Comparison of ENCODE assay signal across 17 cellular contexts in the genomic region with DNA sequence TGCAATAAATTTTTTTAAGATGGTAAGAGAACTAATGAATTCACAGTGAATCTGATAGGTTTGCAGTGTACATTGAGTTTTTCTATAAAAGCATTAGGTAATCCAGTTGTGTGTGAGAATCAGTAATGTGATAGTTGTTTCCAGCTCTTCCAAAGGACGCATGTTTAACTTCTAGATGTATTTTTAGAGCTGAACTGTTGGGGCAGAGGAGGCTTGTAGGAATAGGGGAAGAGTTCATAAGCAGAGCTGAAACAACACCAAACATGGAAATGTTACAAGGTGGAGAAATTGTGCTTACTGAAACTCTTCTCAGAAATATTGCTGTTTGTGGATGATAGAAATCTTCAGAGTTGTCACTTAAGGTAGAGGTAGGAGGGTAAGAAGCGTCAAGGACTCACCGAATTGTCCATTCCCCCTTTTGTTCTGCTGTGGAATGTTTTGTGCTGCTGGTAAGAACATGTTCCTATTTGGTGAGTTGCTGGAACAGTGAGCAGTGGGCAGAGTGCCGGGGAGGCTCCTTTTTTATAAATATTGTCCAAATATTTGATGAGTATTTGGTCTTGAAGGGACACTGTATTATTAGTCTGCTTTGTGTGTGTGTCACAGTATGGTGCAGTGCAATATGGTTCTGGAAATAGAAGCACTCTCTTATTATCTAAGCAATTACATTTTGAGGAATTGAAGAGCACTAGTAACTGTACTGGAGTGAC.
DNase-seq lines count a peak whose midpoint lies in the region; ATAC-seq, FAIRE-seq and TF ChIP-seq lines count a peak whose summit lies in the region.
"Had no signal": no experiment of that assay in that cellular context is flagged by ENCODE, and none has a peak within 500 bp of the region (broad histone marks: within the 10 kb centered on the region; RNA-seq: fewer than 3 reads in every experiment).

No MANE protein-coding gene starts in this region.

- H3K9me3 ChIP-seq in HEK293 (ENCODE audit: control insufficient read depth, insufficient read depth, low read depth, low read length) = no peaks in the 10 kb centered on the region
- no peaks in the 10 kb centered on the region for H3K9me3 ChIP-seq in K562 (replicated peaks; ENCODE audit: control insufficient read depth, insufficient read depth, low read depth, low read length)
- no peaks in the 10 kb centered on the region for H3K9me3 ChIP-seq in skeletal muscle tissue (ENCODE audit: control insufficient read depth in 3 of 3, low read length in 3 of 3)
- H3K9me3 ChIP-seq: SK-N-SH had no signal

- ATAC-seq in K562 (peak; percentile 53), left ventricle myocardium superior (peak; percentile 88), left lobe of liver (no peak), HG02884 (IDR thresholded peaks at IDR 0.05; ENCODE audit: unreplicated experiment) (no peak)
- ATAC-seq: activated CD8-positive, alpha-beta memory T cell treated with anti-CD3 and anti-CD28 coated beads, Interleukin-2, amount 10 ng/mL, durations not matched to agents 7 days and 5 days had no signal

- H3K36me3 ChIP-seq in HEK293 (ENCODE audit: control insufficient read depth in 2 of 2, insufficient read depth in 1 of 2, low read length in 2 of 2) = no peaks in the 10 kb centered on the region
- H3K36me3 ChIP-seq in K562 (ENCODE audit: control insufficient read depth, insufficient read depth, low read length) = no peaks in the 10 kb centered on the region
- no peaks in the 10 kb centered on the region for H3K36me3 ChIP-seq in skeletal muscle tissue (ENCODE audit: control insufficient read depth in 3 of 3, insufficient read depth in 3 of 3, low read length in 3 of 3)
- H3K36me3 ChIP-seq: neural progenitor cell had no signal

- DNase-seq in K562 (ENCODE audit: extremely low read depth in 1 of 4, low spot score in 3 of 4) (no peak), left ventricle myocardium superior (peak; percentile 32), left lobe of liver (ENCODE audit: low spot score) (no peak), NCI-H82 treated with DMSO at 0.1 percent for 48 hours (lab: John Stamatoyannopoulos, UW; ENCODE audit: unreplicated experiment) (no peak), urothelium cell line (ENCODE audit: low spot score) (no peak)
- DNase-seq: activated CD8-positive, alpha-beta memory T cell treated with anti-CD3 and anti-CD28 coated beads, Interleukin-2, amount 10 ng/mL, durations not matched to agents 7 days and 5 days; activated naive CD8-positive, alpha-beta T cell treated with anti-CD3 and anti-CD28 coated beads for 36 hours; dermis blood vessel endothelial cell; DMS79; foreskin melanocyte; islet precursor cell; NCI-H2107; SK-N-SH had no signal

- POLR2A ChIA-PET in HEK293 (lab: Yijun Ruan, JAX) (no interaction called here), K562 (lab: Yijun Ruan, JAX) (interaction anchor here (0.6 to 1.2 kb wide), 3 partner anchors 21 to 468 kb away, joined by 3 read pairs; no protein-coding TSS in a partner anchor)

- intact Hi-C loops in K562 (cut with micrococcal nuclease) (no loop called here), left ventricle myocardium superior (cut with micrococcal nuclease) (no loop called here)

- CTCF ChIA-PET in HEK293 (lab: Yijun Ruan, JAX) = no interaction called here
- CTCF ChIA-PET in K562 (lab: Yijun Ruan, JAX; ENCODE audit: low intra/inter-chr PET ratio) = no interaction called here

- H3K27ac ChIP-seq in HEK293 (ENCODE audit: extremely low read depth, low read depth, low read length) = no peak overlapping the region
- peak overlapping the region; percentile 52; the same call in 1 of the 3 replicates for H3K27ac ChIP-seq in K562 (ENCODE audit: extremely low read depth, low read depth, low read length)
- peak overlapping the region; percentile 91 for H3K27ac ChIP-seq in skeletal muscle tissue (ENCODE audit: low read depth, low read length)
- H3K27ac ChIP-seq: neural progenitor cell had no signal

- TF ChIP-seq RAD21 in K562 (CRISPR knock-in tag; conservative IDR thresholded peaks at IDR 0.05 in 1 of 2, IDR thresholded peaks at IDR 0.05 in 1 of 2) = no peak

- FAIRE-seq in K562 (lab: Jason Lieb, UNC) = no peak
- FAIRE-seq in urothelium cell line (lab: Jason Lieb, UNC) = no peak

- WGBS in K562 (ENCODE audit: insufficient coverage, low coverage, missing lambda C conversion rate) = 49% methylated on average over 4 of the region's 4 CpGs

- TF ChIP-seq POLR2A in K562 (conservative IDR thresholded peaks at IDR 0.05) = no peak

- H3K79me2 ChIP-seq in K562 (ENCODE audit: control insufficient read depth, insufficient read depth, low read length) = peaks cover 5% of the 10 kb centered on the region; the same call in 2 of the 3 replicates

- H3K4me1 ChIP-seq in HEK293 (ENCODE audit: control insufficient read depth, insufficient read depth, low read length) (peaks cover 16% of the 10 kb centered on the region), K562 (replicated peaks in 1 of 2; ENCODE audit: control insufficient read depth in 2 of 2, insufficient read depth in 2 of 2, low read length in 2 of 2) (peaks cover 4 to 22% of the 10 kb centered on the region in 2 experiments; a peak in 4 of 5 replicates), skeletal muscle tissue (ENCODE audit: control insufficient read depth in 3 of 3, insufficient read depth in 3 of 3, low read length in 3 of 3) (peaks cover 12 to 15% (median 13%) of the 10 kb centered on the region in 3 donors)
- H3K4me1 ChIP-seq: neural progenitor cell had no signal

- no peak overlapping the region for H3K4me2 ChIP-seq in K562 (ENCODE audit: insufficient read depth, low read length)
- H3K4me2 ChIP-seq: neural progenitor cell, SK-N-SH had no signal

- no peaks in the 10 kb centered on the region for H3K9me1 ChIP-seq in K562 (ENCODE audit: control insufficient read depth, insufficient read depth, low read length)

- in situ Hi-C loops in K562 (cut with MboI) = no loop called here

- peak overlapping the region; percentile 49; the same call in 1 of the 2 replicates for H2AFZ ChIP-seq in K562 (ENCODE audit: low read depth, low read length)
- H2AFZ ChIP-seq: neural progenitor cell had no signal

- no TSS peak for BruUV-seq in K562 (replicated peaks; lab: Mats Ljungman, UMichigan)

- H3K27me3 ChIP-seq in K562 (ENCODE audit: control insufficient read depth in 2 of 2, insufficient read depth in 2 of 2, low read length in 2 of 2) (no peaks in the 10 kb centered on the region), skeletal muscle tissue (ENCODE audit: control insufficient read depth in 3 of 3, insufficient read depth in 3 of 3, low read length in 3 of 3) (no peaks in the 10 kb centered on the region)
- H3K27me3 ChIP-seq: neural progenitor cell had no signal

- no peak for TF ChIP-seq EP300 in K562 (IDR thresholded peaks at IDR 0.05; ENCODE audit: low read length)

- no peak; the same call in 1 of the 2 replicates for TF ChIP-seq CTCF in HEK293 (tag by site-specific recombination; IDR thresholded peaks at IDR 0.05)
- no peak for TF ChIP-seq CTCF in K562 (IDR thresholded peaks at IDR 0.05 in 2 of 3, conservative IDR thresholded peaks at IDR 0.05 in 1 of 3; ENCODE audit: insufficient read depth in 2 of 3, low read depth in 1 of 3, low read length in 3 of 3)

- H3K9ac ChIP-seq in K562 (ENCODE audit: insufficient read depth in 1 of 2, low read depth in 2 of 2, low read length in 2 of 2) (peak overlapping the region in 1 of 2 experiments; percentile 17; a peak in 1 of 4 replicates), skeletal muscle tissue (ENCODE audit: low read depth in 1 of 3, low read length in 3 of 3) (peak overlapping the region; percentile 63 to 81 (median 67))
- H3K9ac ChIP-seq: neural progenitor cell, SK-N-SH had no signal

- H4K20me1 ChIP-seq in K562 (replicated peaks; ENCODE audit: control insufficient read depth, insufficient read depth, low read length) = no peaks in the 10 kb centered on the region

- H3K4me3 ChIP-seq in HEK293 (ENCODE audit: low read depth, low read length) = no peak overlapping the region
- H3K4me3 ChIP-seq in K562 = no peak overlapping the region
- peak overlapping the region; percentile 68 to 72 (median 70) for H3K4me3 ChIP-seq in skeletal muscle tissue (ENCODE audit: low read length in 3 of 3)
- H3K4me3 ChIP-seq: neural progenitor cell had no signal

TF ChIP-seq in HEK293, 187 proteins besides CTCF, POLR2A, EP300 and RAD21 (continues in another document):
- TF ChIP-seq ZNF76 (tag by site-specific recombination; IDR thresholded peaks at IDR 0.05; ENCODE audit: borderline replicate concordance, low read depth) (no peak), ZNF248 (tag by site-specific recombination; IDR thresholded peaks at IDR 0.05) (no peak), ZNF155 (tag by site-specific recombination; IDR thresholded peaks at IDR 0.05) (no peak)
- TF ChIP-seq, protein P1, sequence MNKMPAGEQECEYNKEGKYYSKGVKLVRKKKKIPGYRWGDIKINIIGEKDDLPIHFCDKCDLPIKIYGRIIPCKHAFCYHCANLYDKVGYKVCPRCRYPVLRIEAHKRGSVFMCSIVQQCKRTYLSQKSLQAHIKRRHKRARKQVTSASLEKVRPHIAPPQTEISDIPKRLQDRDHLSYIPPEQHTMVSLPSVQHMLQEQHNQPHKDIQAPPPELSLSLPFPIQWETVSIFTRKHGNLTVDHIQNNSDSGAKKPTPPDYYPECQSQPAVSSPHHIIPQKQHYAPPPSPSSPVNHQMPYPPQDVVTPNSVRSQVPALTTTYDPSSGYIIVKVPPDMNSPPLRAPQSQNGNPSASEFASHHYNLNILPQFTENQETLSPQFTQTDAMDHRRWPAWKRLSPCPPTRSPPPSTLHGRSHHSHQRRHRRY (tag by site-specific recombination; IDR thresholded peaks at IDR 0.05) = no peak

TF ChIP-seq in K562, 482 proteins besides CTCF, POLR2A, EP300 and RAD21 (continues in another document):
- TF ChIP-seq SRF (CRISPR knock-in tag; IDR thresholded peaks at IDR 0.05) = peak in 1 of 2 experiments; percentile 39; a peak in 1 of 4 replicates

Comparison
In these comparisons a context has a peak if more than half of its experiments do, and no peak if none do; other contexts are left out.
1. H3K4me3 ChIP-seq: peak in skeletal muscle tissue (3 of 3); none in HEK293 (single experiment) and K562 (single experiment).
2. ATAC-seq: peak in K562 (single experiment) and left ventricle myocardium superior (single experiment); none in left lobe of liver (single experiment) and HG02884 (single experiment).